Comparison of ENCODE assay signal across 14 cellular contexts in genomic region chr4:2855584-2855983, GRCh38.
"Had no signal": no experiment of that assay in that cellular context is flagged by ENCODE, and none has a peak within 500 bp of the region (broad histone marks: within the 10 kb centered on the region; RNA-seq: fewer than 3 reads in every experiment).

No MANE protein-coding gene starts in this region.

- H3K27me3 ChIP-seq: foreskin keratinocyte, sigmoid colon, SJCRH30, uterus had no signal

- H3K4me3 ChIP-seq: sigmoid colon, SJCRH30, thoracic aorta, uterus had no signal

- H3K27me3 Mint-ChIP-seq: activated CD8-positive, alpha-beta T cell treated with anti-CD3 and anti-CD28 coated beads for 36 hours; stimulated activated naive CD8-positive, alpha-beta T cell treated with anti-CD3 and anti-CD28 coated beads, Interleukin-15, amount 100 ng/mL, for 72 hours had no signal

- H3K36me3 ChIP-seq: uterus had no signal

- FAIRE-seq: keratinocyte had no signal

- H3K9me3 ChIP-seq: sigmoid colon, SJCRH30, thoracic aorta, uterus had no signal

- DNase-seq: activated CD4-positive, alpha-beta T cell treated with anti-CD3 and anti-CD28 coated beads for 4 hours; activated CD8-positive, alpha-beta memory T cell treated with anti-CD3 and anti-CD28 coated beads, Interleukin-2, amount 50 U/mL, for 4 hours; activated CD8-positive, alpha-beta T cell treated with anti-CD3 and anti-CD28 coated beads for 36 hours; foreskin keratinocyte; left ventricle myocardium superior; sigmoid colon; SJCRH30; stimulated activated CD4-positive, alpha-beta T cell treated with anti-CD3 and anti-CD28 coated beads, Interleukin-2, amount 100 ng/mL, for 48 hours; stimulated activated naive CD8-positive, alpha-beta T cell treated with anti-CD3 and anti-CD28 coated beads, Interleukin-15, amount 100 ng/mL, for 72 hours; T1000; uterus had no signal

- H3K4me3 Mint-ChIP-seq: activated CD8-positive, alpha-beta T cell treated with anti-CD3 and anti-CD28 coated beads for 36 hours; stimulated activated naive CD8-positive, alpha-beta T cell treated with anti-CD3 and anti-CD28 coated beads, Interleukin-15, amount 100 ng/mL, for 72 hours had no signal

- H3K27ac ChIP-seq: foreskin keratinocyte, SJCRH30 had no signal

- ATAC-seq: activated CD8-positive, alpha-beta T cell treated with anti-CD3 and anti-CD28 coated beads for 36 hours; activated naive CD4-positive, alpha-beta T cell treated with anti-CD3 and anti-CD28 coated beads, Interleukin-2, amount 50 U/mL, for 72 hours; foreskin keratinocyte; left ventricle myocardium superior; stimulated activated naive CD8-positive, alpha-beta T cell treated with anti-CD3 and anti-CD28 coated beads, Interleukin-15, amount 100 ng/mL, for 72 hours had no signal

- H3K9me3 Mint-ChIP-seq: activated CD8-positive, alpha-beta T cell treated with anti-CD3 and anti-CD28 coated beads for 36 hours; activated naive CD4-positive, alpha-beta T cell treated with anti-CD3 and anti-CD28 coated beads, Interleukin-2, amount 50 U/mL, for 72 hours; stimulated activated naive CD8-positive, alpha-beta T cell treated with anti-CD3 and anti-CD28 coated beads, Interleukin-15, amount 100 ng/mL, for 72 hours had no signal

- H3K27ac Mint-ChIP-seq: activated naive CD4-positive, alpha-beta T cell treated with anti-CD3 and anti-CD28 coated beads, Interleukin-2, amount 50 U/mL, for 72 hours had no signal
